ENCODE assay signal across 9 cellular contexts in the genomic region with DNA sequence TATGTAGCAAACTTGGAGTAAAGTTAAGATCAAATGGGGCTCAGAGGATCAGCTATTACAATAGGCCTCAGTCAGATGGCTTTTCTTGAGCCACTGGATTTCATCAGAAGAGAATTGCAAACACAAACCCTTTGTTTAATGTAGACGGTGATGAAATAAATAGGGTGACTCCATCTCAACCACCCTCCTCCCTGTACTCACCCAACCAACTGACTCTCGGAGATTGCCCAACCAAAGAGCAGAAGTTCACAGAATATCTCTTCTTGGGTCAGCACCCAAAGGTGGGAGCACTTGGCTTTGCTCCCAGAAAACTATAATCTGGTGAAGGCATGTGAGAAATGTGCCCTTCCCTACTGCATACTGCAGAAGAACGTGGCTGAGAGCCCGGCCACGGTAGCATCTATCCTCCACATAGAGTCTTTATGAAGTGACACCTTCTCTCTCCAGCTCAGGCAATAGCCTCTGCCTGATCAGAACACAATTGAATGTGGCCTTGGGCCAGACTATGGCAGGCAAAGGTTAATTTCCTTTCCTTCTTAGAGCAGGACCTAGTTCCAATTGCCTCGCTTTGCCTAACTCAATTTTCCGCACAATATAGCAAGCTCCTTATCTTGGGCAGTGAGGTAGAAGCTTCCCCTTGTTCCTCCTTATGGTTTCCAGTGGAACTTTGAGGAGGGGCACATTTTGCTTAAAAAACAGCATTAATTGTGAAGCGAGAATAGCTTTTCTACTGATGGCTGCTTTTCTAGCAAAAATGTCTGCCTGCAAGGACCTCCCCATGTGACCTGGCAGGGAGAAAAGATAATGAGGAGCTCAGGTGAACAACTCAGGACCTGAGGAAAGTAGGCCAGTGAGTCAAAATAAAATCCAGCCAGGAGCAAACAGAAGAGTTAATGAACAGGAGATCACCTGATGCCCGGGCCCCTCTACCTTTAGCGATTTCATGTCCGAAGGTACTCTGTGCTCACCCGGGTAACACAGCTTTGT.
A peak's percentile ranks its signal among the peaks of the same experiment; 100 is the strongest.
DNase-seq lines count a peak whose midpoint lies in the region; ATAC-seq and TF ChIP-seq lines count a peak whose summit lies in the region.
"Had no signal": no experiment of that assay in that cellular context is flagged by ENCODE, and none has a peak within 500 bp of the region (broad histone marks: within the 10 kb centered on the region; RNA-seq: fewer than 3 reads in every experiment).

No MANE protein-coding gene starts in this region.

- no peak for TF ChIP-seq CTCF in omental fat pad (IDR thresholded peaks at IDR 0.05)

- H3K27me3 ChIP-seq in SJCRH30 = no peaks in the 10 kb centered on the region
- H3K27me3 ChIP-seq in H7 (ENCODE audit: control insufficient read depth, insufficient read depth, low read length) = no peaks in the 10 kb centered on the region

- H3K4me3 ChIP-seq in SJCRH30 = no peak overlapping the region
- H3K4me3 ChIP-seq in H7 (ENCODE audit: insufficient read depth, low read depth, low read length) = no peak overlapping the region

- H3K9me3 ChIP-seq in SJCRH30 (replicated peaks) = no peaks in the 10 kb centered on the region

- H3K4me1 ChIP-seq in SJCRH30 = no peaks in the 10 kb centered on the region

- H3K27ac ChIP-seq in SJCRH30 = no peak overlapping the region

- ATAC-seq in omental fat pad (ENCODE audit: low FRiP score) (peak; percentile 89), HG03039 (IDR thresholded peaks at IDR 0.05; ENCODE audit: unreplicated experiment) (no peak)

- no peaks in the 10 kb centered on the region for H3K36me3 ChIP-seq in SJCRH30
- H3K36me3 ChIP-seq in H7 (replicated peaks; ENCODE audit: control insufficient read depth, insufficient read depth, low read length) = no peaks in the 10 kb centered on the region

- DNase-seq in COLO829 (ENCODE audit: low spot score) (peak; percentile 93), RPMI7951 (ENCODE audit: low read depth) (peak; percentile 30), fibroblast of gingiva (ENCODE audit: low read depth) (peak; percentile 89), omental fat pad (ENCODE audit: low spot score) (no peak), SJCRH30 (no peak), H7 (no peak)
- DNase-seq in stimulated activated CD8-positive, alpha-beta memory T cell treated with anti-CD3 and anti-CD28 coated beads, Interleukin-4, amount 100 ng/mL, for 48 hours = no peak
- DNase-seq: NCI-H524 treated with DMSO at 0.1 percent for 48 hours had no signal

Comparison
In these comparisons a context has a peak if more than half of its experiments do, and no peak if none do; other contexts are left out.
1. DNase-seq: peak in COLO829 (single experiment), RPMI7951 (single experiment) and fibroblast of gingiva (single experiment); none in omental fat pad (single experiment), stimulated activated CD8-positive, alpha-beta memory T cell treated with anti-CD3 and anti-CD28 coated beads, Interleukin-4, amount 100 ng/mL, for 48 hours (single experiment), SJCRH30 (0 of 2) and H7 (single experiment).